In genomic region chr12:13251496-13251895, GRCh38 we compare ENCODE assay signal across 27 cellular contexts.
"Had no signal": no experiment of that assay in that cellular context is flagged by ENCODE, and none has a peak within 500 bp of the region (broad histone marks: within the 10 kb centered on the region; RNA-seq: fewer than 3 reads in every experiment).

No MANE protein-coding gene starts in this region.

- H3K9ac ChIP-seq: SK-N-SH had no signal

- H3K36me3 ChIP-seq: ascending aorta, breast epithelium, SJSA1 had no signal

- H3K4me1 ChIP-seq: ascending aorta, breast epithelium had no signal

- H3K9me3 ChIP-seq: ascending aorta, breast epithelium, SJSA1, SK-N-SH had no signal

- H3K27ac ChIP-seq: ascending aorta, breast epithelium, SJSA1 had no signal

- DNase-seq: activated CD4-positive, alpha-beta T cell treated with anti-CD3 and anti-CD28 coated beads, Interleukin-2, amount 10 ng/mL, durations not matched to agents 7 days and 5 days; activated CD4-positive, alpha-beta T cell treated with anti-CD3 and anti-CD28 coated beads, Interleukin-2, amount 50 U/mL, for 48 hours; activated CD8-positive, alpha-beta T cell treated with anti-CD3 and anti-CD28 coated beads, Interleukin-2, amount 10 ng/mL, durations not matched to agents 7 days and 5 days; activated gamma-delta T cell; activated naive CD4-positive, alpha-beta T cell treated with Interleukin-2 at 50 U/mL for 16 hours; activated naive CD8-positive, alpha-beta T cell treated with anti-CD3 and anti-CD28 coated beads, Interleukin-2, amount 10 ng/mL, durations not matched to agents 7 days and 5 days; activated T-cell treated with anti-CD3 and anti-CD28 coated beads, Interleukin-2, amount 50 U/mL, for 24 hours; amygdala; IMR-90; NCI-H1092 treated with DMSO at 0.1 percent for 48 hours; NCI-H1417; NCI-H146; NCI-H187; NCI-H2029 treated with DMSO at 0.1 percent for 48 hours; NCI-H2107; NCI-H2171 treated with DMSO at 0.1 percent for 48 hours; NCI-H446 treated with DMSO at 0.1 percent for 48 hours; NCI-H524 treated with DMSO at 0.1 percent for 48 hours; RPMI8226; SHP77 treated with DMSO at 0.1 percent for 48 hours; SK-N-SH had no signal

- FAIRE-seq: K562, TTC549 had no signal

- H3K27me3 ChIP-seq: ascending aorta, breast epithelium, SJSA1 had no signal

- H3K4me3 ChIP-seq: ascending aorta, breast epithelium, K562, SJSA1 had no signal

- ATAC-seq: activated CD8-positive, alpha-beta T cell treated with anti-CD3 and anti-CD28 coated beads, Interleukin-2, amount 10 ng/mL, durations not matched to agents 7 days and 5 days; K562; Panc1 had no signal
